16 cellular contexts compared by ENCODE assay signal in genomic region chr9:570187-570586, GRCh38.
DNase-seq lines count a peak whose midpoint lies in the region; ATAC-seq, FAIRE-seq and TF ChIP-seq lines count a peak whose summit lies in the region.
"Had no signal": no experiment of that assay in that cellular context is flagged by ENCODE, and none has a peak within 500 bp of the region (broad histone marks: within the 10 kb centered on the region; RNA-seq: fewer than 3 reads in every experiment).

No MANE protein-coding gene starts in this region.

- no peaks in the 10 kb centered on the region for H3K27me3 Mint-ChIP-seq in MCF 10A (ENCODE audit: insufficient read depth, unreplicated experiment)
- no peaks in the 10 kb centered on the region; the same call in 1 of the 2 replicates for H3K27me3 Mint-ChIP-seq in H9 (ENCODE audit: low read depth)
- H3K27me3 Mint-ChIP-seq in activated T-helper 17 cell treated with anti-CD3 and anti-CD28 coated beads, Interleukin-2, amount 50 U/mL, for 72 hours = peaks cover 3% of the 10 kb centered on the region
- H3K27me3 Mint-ChIP-seq in activated T-helper 2 cell treated with anti-CD3 and anti-CD28 coated beads, Interferon-gamma antibody, Interleukin-2, Interleukin-4, amounts not matched to agents 10 μg/mL and 5 μg/mL and 100 μg/mL, durations not matched to agents 14 hours and 24 hours and 36 hours (ENCODE audit: low read depth) = peaks cover 2% of the 10 kb centered on the region

- no peak overlapping the region for H3K18ac ChIP-seq in H9 (ENCODE audit: insufficient read length, low read depth, low read length)

- no peak overlapping the region for H2AK5ac ChIP-seq in H9 (ENCODE audit: insufficient read length, low read length)

- H3K23ac ChIP-seq in H9 (ENCODE audit: insufficient read length, low read depth, low read length) = no peak overlapping the region

- no peak overlapping the region for H2BK12ac ChIP-seq in H9 (ENCODE audit: insufficient read length, low read depth, low read length)

- H3K27ac ChIP-seq in mammary epithelial cell (ENCODE audit: insufficient read depth, low read depth, low read length) (no peak overlapping the region), kidney (ENCODE audit: low read depth in 2 of 2, low read length in 2 of 2) (peak overlapping the region in 1 of 2 donors; percentile 57), H9 (ENCODE audit: insufficient read length, low read depth, low read length) (no peak overlapping the region)

- in situ Hi-C loops in mammary epithelial cell (cut with MboI; ENCODE audit: low sequenced_read_pairs in 2 of 2) = no loop called here

- H3K36me3 Mint-ChIP-seq in MCF 10A (ENCODE audit: insufficient read depth, unreplicated experiment) = peaks cover 25% of the 10 kb centered on the region
- peaks cover 8 to 21% (median 19%) of the 10 kb centered on the region in 3 experiments for H3K36me3 Mint-ChIP-seq in H9 (ENCODE audit: insufficient read depth in 1 of 3, low read depth in 3 of 3)
- H3K36me3 Mint-ChIP-seq in activated T-helper 17 cell treated with anti-CD3 and anti-CD28 coated beads, Interleukin-2, amount 50 U/mL, for 72 hours (ENCODE audit: low read depth) = peaks cover 11% of the 10 kb centered on the region
- no peaks in the 10 kb centered on the region for H3K36me3 Mint-ChIP-seq in activated T-helper 2 cell treated with anti-CD3 and anti-CD28 coated beads, Interferon-gamma antibody, Interleukin-2, Interleukin-4, amounts not matched to agents 10 μg/mL and 5 μg/mL and 100 μg/mL, durations not matched to agents 14 hours and 24 hours and 36 hours (ENCODE audit: low read depth)

- H3K4me2 ChIP-seq in mammary epithelial cell (ENCODE audit: insufficient read depth, low read depth, low read length) (no peak overlapping the region), H9 (ENCODE audit: insufficient read depth, insufficient read length, low read length) (no peak overlapping the region)

- no peak for ATAC-seq in activated T-helper 17 cell treated with anti-CD3 and anti-CD28 coated beads, Interleukin-2, amount 50 U/mL, for 72 hours (replicated peaks)
- ATAC-seq: HCT116, PC-3 had no signal

- H3K4me1 Mint-ChIP-seq in MCF 10A (ENCODE audit: insufficient read depth, unreplicated experiment) (peaks cover 15% of the 10 kb centered on the region), H9 (peaks cover 15 to 16% of the 10 kb centered on the region in 2 experiments)
- H3K4me1 Mint-ChIP-seq in activated T-helper 17 cell treated with anti-CD3 and anti-CD28 coated beads, Interleukin-2, amount 50 U/mL, for 72 hours = peaks cover 3% of the 10 kb centered on the region
- H3K4me1 Mint-ChIP-seq in activated T-helper 2 cell treated with anti-CD3 and anti-CD28 coated beads, Interferon-gamma antibody, Interleukin-2, Interleukin-4, amounts not matched to agents 10 μg/mL and 5 μg/mL and 100 μg/mL, durations not matched to agents 14 hours and 24 hours and 36 hours (ENCODE audit: low read depth) = peaks cover 2% of the 10 kb centered on the region

- H3K79me2 ChIP-seq in mammary epithelial cell (ENCODE audit: insufficient read depth, low read length) (peaks cover 28% of the 10 kb centered on the region), H9 (ENCODE audit: insufficient read depth, low read length) (peaks cover 1% of the 10 kb centered on the region; the same call in 1 of the 2 replicates)

- no peak overlapping the region for H3K4ac ChIP-seq in H9 (ENCODE audit: low read depth, low read length)

- no peak overlapping the region for H2BK20ac ChIP-seq in H9 (ENCODE audit: low read depth, low read length, poor library complexity, severe bottlenecking)

- H4K91ac ChIP-seq in H9 (ENCODE audit: insufficient read length, low read depth, low read length) = no peak overlapping the region

- FAIRE-seq in kidney (lab: Jason Lieb, UNC) = no peak

- 79% methylated on average over 5 of the region's 5 CpGs for WGBS in mammary epithelial cell (ENCODE audit: low coverage, missing lambda C conversion rate)
- no CpG with 5 or more reads among the region's 5 CpGs for WGBS in H9 (ENCODE audit: extremely low coverage, insufficient read length, low lambda C conversion rate)

- TF ChIP-seq CTCF in MCF 10A (IDR thresholded peaks at IDR 0.05; ENCODE audit: unreplicated experiment) = no peak
- no peak for TF ChIP-seq CTCF in mammary epithelial cell (conservative IDR thresholded peaks at IDR 0.05 in 1 of 2, IDR thresholded peaks at IDR 0.05 in 1 of 2; ENCODE audit: extremely low read depth in 1 of 2, insufficient read depth in 1 of 2, low read depth in 1 of 2, low read length in 2 of 2)
- no peak for TF ChIP-seq CTCF in epithelial cell of proximal tubule (conservative IDR thresholded peaks at IDR 0.05; ENCODE audit: low read depth, low read length)
- TF ChIP-seq CTCF in kidney (IDR thresholded peaks at IDR 0.05; ENCODE audit: borderline replicate concordance, extremely low read depth, insufficient read depth) = no peak
- TF ChIP-seq CTCF in H9 (conservative IDR thresholded peaks at IDR 0.05) = no peak

- intact Hi-C loops in MCF 10A (cut with micrococcal nuclease) = no loop called here
- intact Hi-C loops in mammary epithelial cell (cut with micrococcal nuclease) = no loop called here
- intact Hi-C loops in kidney (cut with DNase I) = no loop called here
- intact Hi-C loops in activated T-helper 2 cell treated with anti-CD3 and anti-CD28 coated beads, Interferon-gamma antibody, Interleukin-2, Interleukin-4, amounts not matched to agents 10 μg/mL and 5 μg/mL and 100 μg/mL, durations not matched to agents 14 hours and 24 hours and 36 hours (cut with micrococcal nuclease) = no loop called here

- BruUV-seq in MCF 10A (replicated peaks; lab: Mats Ljungman, UMichigan) (no TSS peak), mammary epithelial cell (replicated peaks; lab: Mats Ljungman, UMichigan) (no TSS peak)

- H4K8ac ChIP-seq in H9 (replicated peaks; ENCODE audit: insufficient read length, low read depth, low read length) = no peak overlapping the region

- H3K4me3 ChIP-seq in mammary epithelial cell (replicated peaks in 1 of 3; ENCODE audit: insufficient read depth in 1 of 3, low read depth in 2 of 3, low read length in 3 of 3) (no peak overlapping the region), epithelial cell of proximal tubule (ENCODE audit: low read depth, low read length) (peak overlapping the region; percentile 7), kidney (ENCODE audit: low read length in 2 of 2) (peak overlapping the region; percentile 39 to 49)

- H3K9me3 Mint-ChIP-seq in MCF 10A (ENCODE audit: unreplicated experiment) = no peaks in the 10 kb centered on the region
- peaks cover 9 to 19% of the 10 kb centered on the region in 2 experiments; a peak in 4 of 5 replicates for H3K9me3 Mint-ChIP-seq in H9
- H3K9me3 Mint-ChIP-seq in activated T-helper 17 cell treated with anti-CD3 and anti-CD28 coated beads, Interleukin-2, amount 50 U/mL, for 72 hours = peaks cover 3% of the 10 kb centered on the region
- peaks cover 3% of the 10 kb centered on the region for H3K9me3 Mint-ChIP-seq in activated T-helper 2 cell treated with anti-CD3 and anti-CD28 coated beads, Interferon-gamma antibody, Interleukin-2, Interleukin-4, amounts not matched to agents 10 μg/mL and 5 μg/mL and 100 μg/mL, durations not matched to agents 14 hours and 24 hours and 36 hours

- H3K36me3 ChIP-seq in mammary epithelial cell (ENCODE audit: insufficient read depth, low read length) (no peaks in the 10 kb centered on the region), kidney (ENCODE audit: control insufficient read depth in 1 of 2, insufficient read depth in 2 of 2, low read length in 2 of 2) (no peaks in the 10 kb centered on the region)

- H3K14ac ChIP-seq in H9 (ENCODE audit: insufficient read depth, low read length) = no peak overlapping the region

- no peaks in the 10 kb centered on the region for H3K27me3 ChIP-seq in mammary epithelial cell (ENCODE audit: insufficient read depth, low read length)
- H3K27me3 ChIP-seq in H9 (ENCODE audit: insufficient read depth, low read length) = no peaks in the 10 kb centered on the region

- POLR2A ChIA-PET in MCF 10A (lab: Yijun Ruan, JAX) = interaction anchor here (0.6 to 7.8 kb wide), 8 partner anchors 9 to 559 kb away, joined by 3 to 74 read pairs (median 7); no protein-coding TSS in a partner anchor

- H2BK5ac ChIP-seq in H9 (ENCODE audit: insufficient read length, low read length) = no peak overlapping the region

- no peak overlapping the region for H2AFZ ChIP-seq in mammary epithelial cell (ENCODE audit: low read depth, low read length)
- no peak overlapping the region for H2AFZ ChIP-seq in H9 (ENCODE audit: low read length)

- no peak overlapping the region for H2BK120ac ChIP-seq in H9 (ENCODE audit: low read depth, low read length, poor library complexity, severe bottlenecking)

- no peak overlapping the region for H3K56ac ChIP-seq in H9 (ENCODE audit: insufficient read length, low read depth, low read length)

- no peak overlapping the region for H2BK15ac ChIP-seq in H9 (ENCODE audit: low read depth, low read length)

- peak overlapping the region; percentile 81 for H3K27ac Mint-ChIP-seq in MCF 10A (ENCODE audit: low read depth, unreplicated experiment)
- H3K27ac Mint-ChIP-seq in H9 = no peak overlapping the region
- H3K27ac Mint-ChIP-seq in activated T-helper 17 cell treated with anti-CD3 and anti-CD28 coated beads, Interleukin-2, amount 50 U/mL, for 72 hours = no peak overlapping the region
- H3K27ac Mint-ChIP-seq in activated T-helper 2 cell treated with anti-CD3 and anti-CD28 coated beads, Interferon-gamma antibody, Interleukin-2, Interleukin-4, amounts not matched to agents 10 μg/mL and 5 μg/mL and 100 μg/mL, durations not matched to agents 14 hours and 24 hours and 36 hours = no peak overlapping the region

- H3K9ac ChIP-seq in mammary epithelial cell (ENCODE audit: insufficient read depth, low read length) = no peak overlapping the region
- H3K9ac ChIP-seq in kidney (ENCODE audit: low read length in 2 of 2) = peak overlapping the region in 1 of 2 donors; percentile 10
- H3K9ac ChIP-seq in H9 (ENCODE audit: extremely low read depth, insufficient read length, low read length) = no peak overlapping the region

- H3K4me3 Mint-ChIP-seq in MCF 10A (ENCODE audit: unreplicated experiment) (no peak overlapping the region), H9 (no peak overlapping the region)
- H3K4me3 Mint-ChIP-seq in activated T-helper 17 cell treated with anti-CD3 and anti-CD28 coated beads, Interleukin-2, amount 50 U/mL, for 72 hours = no peak overlapping the region
- no peak overlapping the region for H3K4me3 Mint-ChIP-seq in activated T-helper 2 cell treated with anti-CD3 and anti-CD28 coated beads, Interferon-gamma antibody, Interleukin-2, Interleukin-4, amounts not matched to agents 10 μg/mL and 5 μg/mL and 100 μg/mL, durations not matched to agents 14 hours and 24 hours and 36 hours (ENCODE audit: low read depth)

- no peaks in the 10 kb centered on the region for H3K79me1 ChIP-seq in H9 (ENCODE audit: insufficient read depth, low read depth, low read length, poor library complexity, severe bottlenecking)

- H3K23me2 ChIP-seq in H9 (ENCODE audit: insufficient read length, low read depth, low read length, poor library complexity, severe bottlenecking) = no peaks in the 10 kb centered on the region

- H4K20me1 ChIP-seq in mammary epithelial cell (ENCODE audit: insufficient read depth, low read length) (no peaks in the 10 kb centered on the region), H9 (ENCODE audit: control insufficient read depth, insufficient read depth, insufficient read length) (no peaks in the 10 kb centered on the region)

- H3K9me3 ChIP-seq in mammary epithelial cell (replicated peaks; ENCODE audit: insufficient read depth, low read length) (peaks cover 3% of the 10 kb centered on the region), kidney (ENCODE audit: control insufficient read depth in 1 of 2, low read length in 2 of 2) (no peaks in the 10 kb centered on the region), H9 (ENCODE audit: control insufficient read depth, low read depth, low read length) (no peaks in the 10 kb centered on the region)

- CTCF ChIA-PET in MCF 10A (lab: Yijun Ruan, JAX) = no interaction called here
- CTCF ChIA-PET in mammary epithelial cell (lab: Charles Lee; ENCODE audit: low non-redundant PET) = no interaction called here

- H4K5ac ChIP-seq in H9 (ENCODE audit: insufficient read length, low read depth, low read length) = no peak overlapping the region

- no peak overlapping the region for H3T11ph ChIP-seq in H9 (ENCODE audit: low read length)

- dilution Hi-C loops in mammary epithelial cell (cut with HindIII; ENCODE audit: low sequenced_read_pairs) = no loop called here

- DNase-seq in MCF 10A (ENCODE audit: unreplicated experiment) (no peak), mammary epithelial cell (no peak), epithelial cell of proximal tubule (ENCODE audit: low read depth) (no peak), kidney (no peak), H9 (no peak), Ammon's horn (ENCODE audit: low spot score) (no peak)
- DNase-seq in activated T-helper 2 cell treated with anti-CD3 and anti-CD28 coated beads, Interferon-gamma antibody, Interleukin-2, Interleukin-4, amounts not matched to agents 10 μg/mL and 5 μg/mL and 100 μg/mL, durations not matched to agents 14 hours and 24 hours and 36 hours (ENCODE audit: low spot score) = no peak
- DNase-seq: DMS153; NCI-H1436 treated with DMSO at 0.1 percent for 48 hours; NCI-H2081 treated with DMSO at 0.1 percent for 48 hours; NCI-H2227 treated with DMSO at 0.1 percent for 48 hours; NCI-H524 treated with DMSO at 0.1 percent for 48 hours; NK-92 treated with Interleukin-12 subunit alpha and Interleukin-12 subunit beta, amount 100 ng/mL, for 24 hours; PC-3 had no signal

- H3K4me1 ChIP-seq in mammary epithelial cell (ENCODE audit: insufficient read depth, low read length) (peaks cover 10% of the 10 kb centered on the region), kidney (ENCODE audit: control insufficient read depth in 1 of 2, insufficient read depth in 1 of 2, low read depth in 1 of 2, low read length in 2 of 2) (peaks cover 0 to 13% of the 10 kb centered on the region in 2 donors), H9 (ENCODE audit: insufficient read depth, low read length) (no peaks in the 10 kb centered on the region; the same call in 1 of the 2 replicates)

Comparison
In these comparisons a context has a peak if more than half of its experiments do, and no peak if none do; other contexts are left out.
1. H3K4me3 ChIP-seq: peak in epithelial cell of proximal tubule (single experiment) and kidney (2 of 2); none in mammary epithelial cell (0 of 3).